Comparison of ENCODE assay signal across 1 cellular context in genomic region chr19:8088752-8089663, GRCh38.
TF ChIP-seq lines count a peak whose summit lies in the region.

No MANE protein-coding gene starts in this region.

TF ChIP-seq in PFSK-1, 5 proteins besides CTCF, POLR2A, EP300 and RAD21 (continued from another document):
- TF ChIP-seq FOXP2 (optimal IDR thresholded peaks at IDR 0.05; ENCODE audit: borderline replicate concordance, extremely low read depth, extremely low read length, insufficient read depth) (peak; percentile 83), TAF1 (IDR thresholded peaks at IDR 0.05; ENCODE audit: borderline replicate concordance, insufficient read depth, low read length) (peak; percentile 34; the same call in 1 of the 2 replicates)
